Comparison of ENCODE assay signal across 11 cellular contexts in the genomic region with DNA sequence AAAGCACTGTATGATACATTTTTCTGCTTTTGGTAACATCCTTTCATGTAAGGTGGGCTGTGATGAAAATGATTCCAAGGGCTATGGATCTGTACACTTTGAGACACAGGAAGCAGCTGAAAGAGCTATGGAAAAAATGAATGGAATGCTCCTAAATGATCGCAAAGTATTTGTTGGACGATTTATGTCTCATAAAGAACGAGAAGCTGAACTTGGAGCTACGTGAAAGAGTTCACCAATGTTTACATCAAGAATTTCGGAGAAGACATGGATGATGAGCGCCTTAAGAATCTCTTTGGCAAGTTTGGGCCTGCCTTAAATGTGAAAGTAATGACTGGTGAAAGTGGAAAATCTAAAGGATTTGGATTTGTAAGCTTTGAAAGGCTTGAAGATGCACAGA. TPM values are rescaled to one million over a fixed set of nuclear protein-coding genes. Genes with fewer than 3 reads are reported as not detected.
DNase-seq lines count a peak whose midpoint lies in the region; ATAC-seq and TF ChIP-seq lines count a peak whose summit lies in the region.
"Had no signal": no experiment of that assay in that cellular context is flagged by ENCODE, and none has a peak within 500 bp of the region (broad histone marks: within the 10 kb centered on the region; RNA-seq: fewer than 3 reads in every experiment).

No MANE protein-coding gene starts in this region.

- no peak for TF ChIP-seq CTCF in gastroesophageal sphincter (IDR thresholded peaks at IDR 0.05)

- no peak for TF ChIP-seq EP300 in gastroesophageal sphincter (IDR thresholded peaks at IDR 0.05)

- WGBS in GM23248 (ENCODE audit: low coverage in 1 of 2, low lambda C conversion rate in 2 of 2, missing lambda C conversion rate in 2 of 2), 2 experiments, result 58 to 66% methylated on average over 6 of the region's 6 CpGs
- 31 to 38% methylated on average over 6 of the region's 6 CpGs for WGBS in gastroesophageal sphincter (ENCODE audit: low coverage in 1 of 2), 2 donors
- 47 to 53% methylated on average over 6 of the region's 6 CpGs for WGBS in aorta, 2 donors

- intact Hi-C loops in aorta (cut with DNase I), result no loop called here

- peak overlapping the region; percentile 88 for H3K4me2 ChIP-seq in GM23248 (ENCODE audit: unreplicated experiment)

- DNase-seq in GM23248 (peak; percentile 36), adipocyte (ENCODE audit: low read depth) (no peak), SHP77 treated with DMSO at 0.1 percent for 48 hours (lab: John Stamatoyannopoulos, UW) (no peak), putamen (ENCODE audit: low spot score) (no peak), dermis blood vessel endothelial cell (no peak), aorta (no peak)
- DNase-seq: left colon, NCI-H1417 had no signal

- H3K9ac ChIP-seq in GM23248, result peak overlapping the region; percentile 77
- peak overlapping the region; percentile 77 for H3K9ac ChIP-seq in adipocyte (ENCODE audit: low read length)
- H3K9ac ChIP-seq: parathyroid adenoma had no signal

- peak overlapping the region; percentile 1 for H3K27ac ChIP-seq in GM23248
- peak overlapping the region in 3 of 4 donors; percentile 58 to 76 (median 69) for H3K27ac ChIP-seq in gastroesophageal sphincter
- no peak overlapping the region for H3K27ac ChIP-seq in skin epidermis
- H3K27ac ChIP-seq in aorta (ENCODE audit: low read depth in 1 of 2, low read length in 2 of 2), result no peak overlapping the region
- H3K27ac ChIP-seq: parathyroid adenoma had no signal

- no peak for ATAC-seq in gastroesophageal sphincter
- no peak for ATAC-seq in aorta (ENCODE audit: low FRiP score)
- ATAC-seq: left colon had no signal

- H3K4me1 ChIP-seq in GM23248 (ENCODE audit: insufficient read depth), result peaks cover 4% of the 10 kb centered on the region; the same call in 1 of the 2 replicates
- peaks cover 9% of the 10 kb centered on the region for H3K4me1 ChIP-seq in adipocyte (ENCODE audit: control insufficient read depth, insufficient read depth, low read length)
- peaks cover 0 to 5% (median 0%) of the 10 kb centered on the region in 3 donors for H3K4me1 ChIP-seq in gastroesophageal sphincter
- no peaks in the 10 kb centered on the region for H3K4me1 ChIP-seq in aorta (ENCODE audit: control insufficient read depth in 1 of 2, insufficient read depth in 2 of 2, low read length in 2 of 2)
- H3K4me1 ChIP-seq: parathyroid adenoma had no signal

- H3K27me3 ChIP-seq in GM23248 (replicated peaks; ENCODE audit: insufficient read depth), result no peaks in the 10 kb centered on the region
- no peaks in the 10 kb centered on the region for H3K27me3 ChIP-seq in adipocyte (replicated peaks; ENCODE audit: control insufficient read depth, insufficient read depth, low read length)
- peaks cover 5% of the 10 kb centered on the region for H3K27me3 ChIP-seq in gastroesophageal sphincter
- H3K27me3 ChIP-seq in aorta (ENCODE audit: control insufficient read depth in 1 of 2, insufficient read depth in 2 of 2, low read length in 1 of 2), result no peaks in the 10 kb centered on the region

- no peaks in the 10 kb centered on the region for H3K79me2 ChIP-seq in GM23248 (ENCODE audit: insufficient read depth)
- H3K79me2 ChIP-seq: parathyroid adenoma had no signal

- H3K4me3 ChIP-seq in GM23248, result peak overlapping the region; percentile 80
- H3K4me3 ChIP-seq in adipocyte (ENCODE audit: low read length), result peak overlapping the region; percentile 86
- H3K4me3 ChIP-seq in gastroesophageal sphincter, result peak overlapping the region; percentile 24 to 57
- peak overlapping the region in 5 of 7 experiments; percentile 22 to 41 (median 30) for H3K4me3 ChIP-seq in skin epidermis
- peak overlapping the region in 1 of 2 donors; percentile 70 for H3K4me3 ChIP-seq in aorta (ENCODE audit: low read length in 2 of 2)

- H2AFZ ChIP-seq in GM23248, result peak overlapping the region; percentile 98

- no peaks in the 10 kb centered on the region for H3K9me2 ChIP-seq in GM23248 (ENCODE audit: insufficient read depth)

- H3F3A ChIP-seq in GM23248 (ENCODE audit: insufficient read depth), result no peaks in the 10 kb centered on the region

- H3K36me3 ChIP-seq in GM23248 (ENCODE audit: low read depth) (no peaks in the 10 kb centered on the region), adipocyte (ENCODE audit: control insufficient read depth, insufficient read depth, low read length, severe bottlenecking) (no peaks in the 10 kb centered on the region), gastroesophageal sphincter (no peaks in the 10 kb centered on the region), aorta (ENCODE audit: control insufficient read depth in 1 of 2, insufficient read depth in 2 of 2, low read length in 1 of 2) (no peaks in the 10 kb centered on the region)

- no peaks in the 10 kb centered on the region for H4K20me1 ChIP-seq in GM23248 (ENCODE audit: insufficient read depth)

- no peaks in the 10 kb centered on the region for H3K9me3 ChIP-seq in GM23248 (ENCODE audit: low read depth)
- H3K9me3 ChIP-seq in adipocyte (ENCODE audit: control insufficient read depth, low read length), result no peaks in the 10 kb centered on the region
- peaks cover 0 to 7% (median 0%) of the 10 kb centered on the region in 3 donors for H3K9me3 ChIP-seq in gastroesophageal sphincter
- H3K9me3 ChIP-seq in aorta (ENCODE audit: control insufficient read depth, low read length), result no peaks in the 10 kb centered on the region

- TF ChIP-seq POLR2A in gastroesophageal sphincter (IDR thresholded peaks at IDR 0.05), result no peak

- in situ Hi-C loops in GM23248 (cut with MboI), result loop anchor here (10.0 kb wide), 1 partner anchor 572 kb away; a partner anchor contains a TSS

RNA-seq across cellular contexts. Expression of a gene that starts 22.1 kb away (rescaled TPM):
- 12.4 and 13.0 TPM in 2 replicates for total RNA-seq in GM23248 (2014; rRNA removed; shearing (Covaris generic))
- polyA plus RNA-seq in GM23248 (2016; fragmentation: Nextera tagmentation; extraction: Ambion mirVana) (27.0 and 29.4 TPM in 2 replicates), aorta (1 to 10 TPM in 1 of 2 donors, under 1 TPM in 1; 0.88 to 1.9 TPM)
- total RNA-seq in gastroesophageal sphincter (10 to 100 TPM in 2 of 4 donors, 1 to 10 TPM in 2; 7.2 to 22.9 (median 11.5) TPM), dermis blood vessel endothelial cell (2.9 and 12.9 TPM in 2 replicates), aorta (10 to 100 TPM; 10.1 to 15.5 TPM)

RNA-seq across cellular contexts. Expression of a gene that starts 42.6 kb away (rescaled TPM):
- 12.1 and 19.9 TPM in 2 replicates for total RNA-seq in GM23248 (2014; rRNA removed; shearing (Covaris generic))
- 15.4 and 17.1 TPM in 2 replicates for polyA plus RNA-seq in GM23248 (2016; fragmentation: Nextera tagmentation; extraction: Ambion mirVana)
- total RNA-seq in gastroesophageal sphincter, result 10 to 100 TPM; 15.4 to 36.3 (median 20.4) TPM
- 11.1 and 12.8 TPM in 2 replicates for total RNA-seq in dermis blood vessel endothelial cell
- 10 to 100 TPM; 13.2 to 16.5 TPM for total RNA-seq in aorta
- polyA plus RNA-seq in aorta, result 10 to 100 TPM in 1 of 2 donors, 1 to 10 TPM in 1; 6.9 to 12.5 TPM

Comparison
In these comparisons a context has a peak if more than half of its experiments do, and no peak if none do; other contexts are left out.
1. H3K27ac ChIP-seq: peak in GM23248 (single experiment) and gastroesophageal sphincter (3 of 4); none in skin epidermis (0 of 21) and aorta (0 of 2).